11 cellular contexts compared by ENCODE assay signal in the genomic region with DNA sequence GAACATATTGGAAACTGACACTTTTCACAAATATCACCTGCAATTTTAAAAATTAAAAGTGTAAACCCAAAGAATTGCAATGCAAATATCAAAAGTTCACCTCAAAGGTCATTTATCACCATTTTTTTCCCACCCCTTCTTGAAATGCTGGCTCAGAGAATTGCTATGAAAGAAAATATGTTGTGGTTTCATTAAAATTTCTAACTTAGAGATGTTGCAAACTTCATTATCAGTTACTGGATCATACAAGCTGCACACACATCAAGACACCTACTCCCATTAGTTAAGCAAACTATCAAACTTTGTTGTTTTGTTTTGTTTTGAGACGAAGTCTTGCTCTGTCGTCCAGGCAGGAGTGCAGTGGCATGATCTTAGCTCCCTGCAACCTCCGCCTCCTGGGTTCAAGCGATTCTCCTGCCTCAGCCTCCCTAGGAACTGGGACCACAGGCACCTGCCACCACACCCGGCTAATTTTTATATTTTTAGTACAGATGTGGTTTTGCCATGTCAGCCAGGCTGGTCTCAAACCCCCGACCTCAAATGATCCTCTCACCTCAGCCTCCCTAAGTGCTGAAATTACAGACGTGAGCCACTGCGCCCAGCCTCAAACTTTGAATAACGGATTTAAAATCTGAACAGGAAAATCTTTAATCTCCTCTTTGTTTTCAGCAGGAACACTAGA. TPM values are rescaled to one million over a fixed set of nuclear protein-coding genes. Genes with fewer than 3 reads are reported as not detected.
A peak's percentile ranks its signal among the peaks of the same experiment; 100 is the strongest.
DNase-seq lines count a peak whose midpoint lies in the region; ATAC-seq and TF ChIP-seq lines count a peak whose summit lies in the region.
"Had no signal": no experiment of that assay in that cellular context is flagged by ENCODE, and none has a peak within 500 bp of the region (broad histone marks: within the 10 kb centered on the region; RNA-seq: fewer than 3 reads in every experiment).

No MANE protein-coding gene starts in this region.

- H3K23ac ChIP-seq in neuronal stem cell (ENCODE audit: low read depth, low read length, poor library complexity), result no peak overlapping the region

- H2BK5ac ChIP-seq in neuronal stem cell (ENCODE audit: low read length), result no peak overlapping the region

- H3K27me3 ChIP-seq in CD8-positive, alpha-beta T cell (ENCODE audit: insufficient read depth, low read length), result no peaks in the 10 kb centered on the region
- H3K27me3 ChIP-seq in neuronal stem cell (ENCODE audit: control insufficient read depth in 3 of 3, insufficient read depth in 3 of 3, low read depth in 1 of 3, low read length in 3 of 3), result no peaks in the 10 kb centered on the region

- H3K27ac Mint-ChIP-seq in CD8-positive, alpha-beta T cell, result no peak overlapping the region
- peak overlapping the region in 3 of 6 donors; percentile 51 to 76 (median 74) for H3K27ac Mint-ChIP-seq in naive B cell
- H3K27ac Mint-ChIP-seq: nephron had no signal

- H4K8ac ChIP-seq in neuronal stem cell (ENCODE audit: low read depth, low read length), result no peak overlapping the region

- ATAC-seq in CD8-positive, alpha-beta T cell, result no peak
- ATAC-seq in naive B cell (ENCODE audit: low read depth in 2 of 2), result no peak
- ATAC-seq in HG02678 (IDR thresholded peaks at IDR 0.05; ENCODE audit: unreplicated experiment), result no peak
- ATAC-seq in GM18505 (IDR thresholded peaks at IDR 0.05; ENCODE audit: unreplicated experiment), result no peak

- no peak overlapping the region for H3K14ac ChIP-seq in neuronal stem cell (ENCODE audit: low read length)

- no peak overlapping the region for H3K27ac ChIP-seq in CD8-positive, alpha-beta T cell (ENCODE audit: low read depth, low read length)
- no peak overlapping the region for H3K27ac ChIP-seq in neuronal stem cell (replicated peaks; ENCODE audit: low read length)

- no peak overlapping the region for H4K91ac ChIP-seq in neuronal stem cell (ENCODE audit: low read depth, low read length, poor library complexity)

- peaks cover 13% of the 10 kb centered on the region for H3K36me3 Mint-ChIP-seq in CD8-positive, alpha-beta T cell
- H3K36me3 Mint-ChIP-seq in naive B cell, result no peaks in the 10 kb centered on the region

- H3K4me3 ChIP-seq in CD8-positive, alpha-beta T cell (ENCODE audit: low read depth, low read length), result no peak overlapping the region
- H3K4me3 ChIP-seq in neuronal stem cell (ENCODE audit: low read length in 2 of 2), result no peak overlapping the region

- H2BK12ac ChIP-seq in neuronal stem cell (ENCODE audit: low read length), result no peak overlapping the region

- no peak overlapping the region for H3K9ac ChIP-seq in neuronal stem cell (ENCODE audit: low read depth, low read length, poor library complexity)

- CTCF ChIA-PET in CD8-positive, alpha-beta T cell (lab: Charles Lee), result no interaction called here

- H3K9me3 Mint-ChIP-seq in CD8-positive, alpha-beta T cell, result no peaks in the 10 kb centered on the region
- no peaks in the 10 kb centered on the region for H3K9me3 Mint-ChIP-seq in naive B cell

- no peak for TF ChIP-seq POLR2A in GM18505 (IDR thresholded peaks at IDR 0.05; ENCODE audit: borderline replicate concordance, extremely low read depth, insufficient read depth, insufficient read length)

- DNase-seq in CD8-positive, alpha-beta T cell, result no peak
- DNase-seq in LHCN-M2 (ENCODE audit: low read depth), result peak; percentile 26
- DNase-seq in amniotic epithelial cell (ENCODE audit: low read depth), result peak; percentile 48
- DNase-seq in naive B cell, result no peak
- no peak for DNase-seq in neuronal stem cell (ENCODE audit: low spot score)
- DNase-seq in 8988T, result no peak
- DNase-seq: NCI-H526 treated with DMSO at 0.1 percent for 48 hours had no signal

- WGBS in neuronal stem cell (ENCODE audit: extremely low coverage in 2 of 2, insufficient read length in 2 of 2, insufficient replicate concordance in 1 of 2), 2 donors, result no CpG with 5 or more reads among the region's 9 CpGs

- no peak overlapping the region for H2AK5ac ChIP-seq in neuronal stem cell (ENCODE audit: low read depth, low read length)

- H3K4me1 ChIP-seq in CD8-positive, alpha-beta T cell (ENCODE audit: insufficient read depth, low read length), result peaks cover 6% of the 10 kb centered on the region
- no peaks in the 10 kb centered on the region for H3K4me1 ChIP-seq in neuronal stem cell (ENCODE audit: control insufficient read depth in 2 of 2, insufficient read depth in 1 of 2, low read depth in 1 of 2, low read length in 2 of 2)

- no peaks in the 10 kb centered on the region for H3K27me3 Mint-ChIP-seq in CD8-positive, alpha-beta T cell (ENCODE audit: low read depth)
- no peaks in the 10 kb centered on the region for H3K27me3 Mint-ChIP-seq in naive B cell

- intact Hi-C loops in CD8-positive, alpha-beta T cell (cut with DNase I, micrococcal nuclease), result no loop called here

- H3K4ac ChIP-seq in neuronal stem cell (ENCODE audit: low read length), result no peak overlapping the region

- no peak overlapping the region for H2AFZ ChIP-seq in neuronal stem cell (ENCODE audit: low read length)

- peaks cover 51% of the 10 kb centered on the region for H3K4me1 Mint-ChIP-seq in CD8-positive, alpha-beta T cell (ENCODE audit: low read depth)
- peaks cover 12 to 41% (median 37%) of the 10 kb centered on the region in 3 donors for H3K4me1 Mint-ChIP-seq in naive B cell

- no peaks in the 10 kb centered on the region for H3K79me1 ChIP-seq in neuronal stem cell (ENCODE audit: low read depth, low read length)

- TF ChIP-seq CTCF in CD8-positive, alpha-beta T cell (IDR thresholded peaks at IDR 0.05), result no peak

- H3K36me3 ChIP-seq in CD8-positive, alpha-beta T cell (ENCODE audit: insufficient read depth, low read length), result no peaks in the 10 kb centered on the region
- H3K36me3 ChIP-seq in neuronal stem cell (replicated peaks in 1 of 2; ENCODE audit: control insufficient read depth in 2 of 2, insufficient read depth in 2 of 2, low read length in 2 of 2), result peaks cover 0 to 4% of the 10 kb centered on the region in 2 donors

- no peak overlapping the region for H3K4me2 ChIP-seq in neuronal stem cell (ENCODE audit: insufficient read depth, low read length, poor library complexity, severe bottlenecking)

- POLR2A ChIA-PET in CD8-positive, alpha-beta T cell (lab: Charles Lee), result no interaction called here

- H3K18ac ChIP-seq in neuronal stem cell (ENCODE audit: low read length), result no peak overlapping the region

- no peak overlapping the region for H2BK15ac ChIP-seq in neuronal stem cell (ENCODE audit: low read length)

- H2BK120ac ChIP-seq in neuronal stem cell (ENCODE audit: low read depth, low read length), result no peak overlapping the region

- H3K4me3 Mint-ChIP-seq in CD8-positive, alpha-beta T cell, result peak overlapping the region; percentile 24
- peak overlapping the region in 6 of 8 donors; percentile 3 to 83 (median 52) for H3K4me3 Mint-ChIP-seq in naive B cell
- H3K4me3 Mint-ChIP-seq: nephron had no signal

- H3K9me3 ChIP-seq in CD8-positive, alpha-beta T cell (ENCODE audit: low read length), result no peaks in the 10 kb centered on the region
- peaks cover 0 to 11% of the 10 kb centered on the region in 2 donors for H3K9me3 ChIP-seq in neuronal stem cell (replicated peaks in 1 of 2; ENCODE audit: control insufficient read depth in 2 of 2, insufficient read depth in 1 of 2, low read depth in 1 of 2, low read length in 2 of 2)

RNA-seq across cellular contexts. Expression of gene STK39, which starts 37.0 kb away (rescaled TPM):
- total RNA-seq in CD8-positive, alpha-beta T cell, result 1 to 10 TPM; 7.5 to 9.6 TPM
- total RNA-seq in LHCN-M2 (2014; rRNA removed), result 31.0 and 35.3 TPM in 2 replicates
- 20.1 TPM for polyA plus RNA-seq in LHCN-M2 (2012)
- 1 to 10 TPM; 1.3 to 2.9 (median 1.5) TPM for polyA plus RNA-seq in naive B cell (ENCODE audit: low read depth in 6 of 6)
- polyA plus RNA-seq in neuronal stem cell (2013, experiment 1 of 2), result 13.6 TPM
- polyA plus RNA-seq in neuronal stem cell (2013, experiment 2 of 2), result 13.1 TPM
- total RNA-seq: G401 had no signal

Comparison
In these comparisons a context has a peak if more than half of its experiments do, and no peak if none do; other contexts are left out.
1. DNase-seq: peak in LHCN-M2 (single experiment) and amniotic epithelial cell (single experiment); none in CD8-positive, alpha-beta T cell (0 of 7), naive B cell (single experiment), neuronal stem cell (single experiment) and 8988T (single experiment).